10 cellular contexts compared by ENCODE assay signal in the genomic region with DNA sequence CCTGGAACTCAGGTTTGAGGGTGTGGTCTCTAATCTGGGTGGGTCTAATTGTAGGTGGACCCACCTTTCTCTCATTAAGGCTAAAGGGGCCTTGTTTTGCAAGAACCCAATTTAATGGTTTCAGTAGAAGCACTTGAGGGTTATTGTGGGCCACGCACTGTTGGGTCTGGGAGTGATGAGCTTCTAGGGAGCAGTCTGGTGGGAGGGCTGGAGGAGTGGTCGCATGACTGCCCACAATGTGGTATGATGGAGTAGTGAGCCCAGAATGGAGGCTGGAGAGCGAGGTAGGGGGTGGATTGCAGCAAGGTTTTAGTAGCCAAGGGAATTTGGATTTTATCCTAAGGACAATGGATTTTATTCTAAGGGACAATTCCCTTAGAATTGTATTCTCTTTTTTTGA.
DNase-seq lines count a peak whose midpoint lies in the region; ATAC-seq and TF ChIP-seq lines count a peak whose summit lies in the region.
"Had no signal": no experiment of that assay in that cellular context is flagged by ENCODE, and none has a peak within 500 bp of the region (broad histone marks: within the 10 kb centered on the region; RNA-seq: fewer than 3 reads in every experiment).

No MANE protein-coding gene starts in this region.

- no peak for DNase-seq in DND-41
- DNase-seq in MM.1S = no peak
- no peak for DNase-seq in central memory CD8-positive, alpha-beta T cell (ENCODE audit: low spot score in 2 of 2)
- DNase-seq in dedifferentiated amniotic fluid mesenchymal stem cell (ENCODE audit: extremely low spot score) = no peak
- DNase-seq in stimulated activated naive CD4-positive, alpha-beta T cell treated with Interleukin-2 at 50 U/mL for 16 hours (lab: John Stamatoyannopoulos, UW) = no peak
- DNase-seq: effector CD4-positive, alpha-beta T cell; NCI-H345; ovary had no signal

- H3K36me3 ChIP-seq in DND-41 (ENCODE audit: insufficient read depth, low read length) = peaks cover 65% of the 10 kb centered on the region
- H3K36me3 ChIP-seq in MM.1S (replicated peaks; ENCODE audit: insufficient read depth, low read length) = no peaks in the 10 kb centered on the region
- peaks cover 24% of the 10 kb centered on the region for H3K36me3 ChIP-seq in neutrophil
- H3K36me3 ChIP-seq: ovary had no signal

- ATAC-seq in DND-41 (ENCODE audit: insufficient read depth, low read depth) (no peak), HG03342 (IDR thresholded peaks at IDR 0.05; ENCODE audit: unreplicated experiment) (no peak)
- ATAC-seq in central memory CD8-positive, alpha-beta T cell (replicated peaks; ENCODE audit: extremely low read depth, poor library complexity, severe bottlenecking) = no peak

- H3K4me3 Mint-ChIP-seq in central memory CD8-positive, alpha-beta T cell = peak overlapping the region; percentile 98

- H3K27me3 ChIP-seq in DND-41 (ENCODE audit: insufficient read depth, low read length, poor library complexity) (no peaks in the 10 kb centered on the region), MM.1S (replicated peaks; ENCODE audit: insufficient read depth, low read length) (no peaks in the 10 kb centered on the region), neutrophil (no peaks in the 10 kb centered on the region)
- H3K27me3 ChIP-seq: ovary had no signal

- 0 out of 2 replicates have a peak, but pooled peaks cover 10% of the 10 kb centered on the region for H3F3A ChIP-seq in MM.1S (ENCODE audit: insufficient read depth, low read length)

- no peaks in the 10 kb centered on the region for H3K27me3 Mint-ChIP-seq in central memory CD8-positive, alpha-beta T cell

- peak overlapping the region; percentile 92 for H3K27ac Mint-ChIP-seq in central memory CD8-positive, alpha-beta T cell (ENCODE audit: low read depth)

- H3K4me3 ChIP-seq in DND-41 (ENCODE audit: low read depth in 1 of 2, low read length in 2 of 2) = no peak overlapping the region
- no peak overlapping the region for H3K4me3 ChIP-seq in MM.1S (ENCODE audit: low read length)
- H3K4me3 ChIP-seq in neutrophil (ENCODE audit: low read depth in 1 of 2, low read length in 1 of 2) = no peak overlapping the region
- H3K4me3 ChIP-seq: ovary had no signal

- no peaks in the 10 kb centered on the region for H3K9me2 ChIP-seq in MM.1S (replicated peaks; ENCODE audit: insufficient read depth, low read length)

- peaks cover 78% of the 10 kb centered on the region for H3K79me2 ChIP-seq in DND-41 (ENCODE audit: insufficient read depth, low read length)
- peaks cover 70% of the 10 kb centered on the region for H3K79me2 ChIP-seq in MM.1S (ENCODE audit: low read length)

- peak overlapping the region; percentile 91; the same call in 1 of the 2 replicates for H3K9ac ChIP-seq in DND-41 (ENCODE audit: low read depth, low read length)
- no peak overlapping the region for H3K9ac ChIP-seq in MM.1S (ENCODE audit: low read length)

- TF ChIP-seq CTCF in DND-41 (IDR thresholded peaks at IDR 0.05; ENCODE audit: borderline replicate concordance, extremely low read depth, low read length, poor library complexity, severe bottlenecking) (no peak), MM.1S (IDR thresholded peaks at IDR 0.05; ENCODE audit: low read length) (no peak), neutrophil (IDR thresholded peaks at IDR 0.05) (no peak)

- H3K9me3 ChIP-seq in DND-41 (ENCODE audit: insufficient read depth, low read length, severe bottlenecking) (peaks cover 3% of the 10 kb centered on the region), MM.1S (replicated peaks; ENCODE audit: insufficient read depth, low read length) (no peaks in the 10 kb centered on the region), neutrophil (no peaks in the 10 kb centered on the region)
- H3K9me3 ChIP-seq: ovary had no signal

- peaks cover 60% of the 10 kb centered on the region for H3K4me1 ChIP-seq in DND-41 (ENCODE audit: insufficient read depth, low read length)
- H3K4me1 ChIP-seq in MM.1S (ENCODE audit: low read length) = peaks cover 13% of the 10 kb centered on the region
- H3K4me1 ChIP-seq in neutrophil (ENCODE audit: control insufficient read depth in 1 of 2, insufficient read depth in 1 of 2, low read depth in 1 of 2, low read length in 1 of 2) = peaks cover 63 to 64% of the 10 kb centered on the region in 2 experiments

- peaks cover 77% of the 10 kb centered on the region for H3K4me1 Mint-ChIP-seq in central memory CD8-positive, alpha-beta T cell

- H3K4me2 ChIP-seq in DND-41 (ENCODE audit: insufficient read depth, low read length) = peak overlapping the region; percentile 84
- H3K4me2 ChIP-seq in MM.1S (ENCODE audit: low read depth, low read length) = 0 out of 2 replicates have a peak overlapping the region, but pooled peaks have one; percentile 98

- no peak overlapping the region for H3K27ac ChIP-seq in DND-41 (ENCODE audit: low read length)
- H3K27ac ChIP-seq in MM.1S (ENCODE audit: low read length) = no peak overlapping the region
- peak overlapping the region; percentile 58 for H3K27ac ChIP-seq in neutrophil
- H3K27ac ChIP-seq: ovary had no signal

- H4K20me1 ChIP-seq in DND-41 (ENCODE audit: insufficient read depth, low read length) (peaks cover 47% of the 10 kb centered on the region), MM.1S (ENCODE audit: insufficient read depth, low read length) (no peaks in the 10 kb centered on the region; the same call in 1 of the 2 replicates)

- peaks cover 32% of the 10 kb centered on the region for H3K36me3 Mint-ChIP-seq in central memory CD8-positive, alpha-beta T cell (ENCODE audit: insufficient read depth)

- H2AFZ ChIP-seq in DND-41 (ENCODE audit: low read depth, low read length) = no peak overlapping the region
- H2AFZ ChIP-seq in MM.1S (ENCODE audit: low read length) = no peak overlapping the region

- no peaks in the 10 kb centered on the region for H3K9me3 Mint-ChIP-seq in central memory CD8-positive, alpha-beta T cell
